In the genomic region with DNA sequence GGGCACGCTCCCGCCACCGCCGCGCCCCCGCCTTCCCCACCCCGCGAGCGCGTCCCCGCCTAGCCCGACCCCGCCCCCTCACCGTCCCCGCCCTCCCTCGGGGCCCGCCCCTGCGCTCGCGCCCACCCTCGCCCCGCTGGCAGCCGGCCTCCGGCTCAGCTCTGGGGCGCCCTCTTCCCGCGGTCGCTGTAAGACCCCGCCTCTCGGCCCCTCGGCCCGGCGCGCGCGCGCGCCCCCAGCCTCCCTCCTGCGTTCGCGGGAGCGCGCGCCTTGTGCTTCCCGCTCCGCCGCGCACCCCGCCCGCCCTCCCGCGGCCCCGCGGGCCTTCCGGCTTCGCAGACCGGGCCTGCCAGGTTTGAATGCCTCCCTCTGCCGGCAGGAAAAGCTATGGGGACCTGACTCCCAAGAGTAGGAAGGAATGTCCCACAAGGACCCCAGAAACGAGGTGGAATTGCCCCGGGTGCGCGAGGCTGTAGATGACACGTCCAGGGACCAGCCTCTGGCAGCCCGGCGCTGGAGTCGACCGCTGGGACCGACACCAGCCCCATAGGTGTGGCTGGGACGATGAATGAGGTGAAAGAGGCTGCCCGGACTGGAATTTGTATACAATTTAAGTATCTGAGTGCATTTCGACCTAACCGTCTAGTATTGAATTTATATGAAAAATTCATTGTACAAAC, we compare ENCODE assay signal across 8 cellular contexts. TPM values are rescaled to one million over a fixed set of nuclear protein-coding genes. Genes with fewer than 3 reads are reported as not detected.
DNase-seq lines count a peak whose midpoint lies in the region; ATAC-seq and TF ChIP-seq lines count a peak whose summit lies in the region.

No MANE protein-coding gene starts in this region.

- no peaks in the 10 kb centered on the region for H3K9me3 Mint-ChIP-seq in activated naive CD8-positive, alpha-beta T cell treated with anti-CD3 and anti-CD28 coated beads, Interleukin-2, amount 50 U/mL, for 24 hours
- no peaks in the 10 kb centered on the region for H3K9me3 Mint-ChIP-seq in type B pancreatic cell

- H3K9ac ChIP-seq in SU-DHL-6 (ENCODE audit: low read length): peak overlapping the region; percentile 98

- H3K36me3 ChIP-seq in SU-DHL-6 (ENCODE audit: low read length): no peaks in the 10 kb centered on the region

- peak overlapping the region; percentile 88 for H3K4me2 ChIP-seq in SU-DHL-6 (ENCODE audit: low read depth, low read length, poor library complexity, severe bottlenecking)

- H3K27me3 Mint-ChIP-seq in activated naive CD8-positive, alpha-beta T cell treated with anti-CD3 and anti-CD28 coated beads, Interleukin-2, amount 50 U/mL, for 24 hours: no peaks in the 10 kb centered on the region
- no peaks in the 10 kb centered on the region for H3K27me3 Mint-ChIP-seq in type B pancreatic cell

- H3K27ac ChIP-seq in SU-DHL-6 (ENCODE audit: low read depth, low read length): peak overlapping the region; percentile 85

- H3K79me2 ChIP-seq in SU-DHL-6 (ENCODE audit: insufficient read depth, low read length): peaks cover 40% of the 10 kb centered on the region

- H3K9me2 ChIP-seq in SU-DHL-6 (replicated peaks; ENCODE audit: insufficient read depth, low read length): no peaks in the 10 kb centered on the region

- peak overlapping the region; percentile 99 for H2AFZ ChIP-seq in SU-DHL-6 (ENCODE audit: low read depth, low read length, severe bottlenecking)

- peak; percentile 86 for DNase-seq in NCI-H128 (lab: John Stamatoyannopoulos, UW; ENCODE audit: unreplicated experiment)
- DNase-seq in activated naive CD8-positive, alpha-beta T cell treated with anti-CD3 and anti-CD28 coated beads, Interleukin-2, amount 50 U/mL, for 24 hours: peak; percentile 95
- DNase-seq in cardiac septum (ENCODE audit: low spot score): peak; percentile 98
- DNase-seq in pons (ENCODE audit: low spot score): peak; percentile 94
- DNase-seq in type B pancreatic cell (ENCODE audit: extremely low spot score, unreplicated experiment): peak; percentile 97

- H3K4me3 ChIP-seq in GM12875 (ENCODE audit: low read depth, low read length) (peak overlapping the region; percentile 94), SU-DHL-6 (ENCODE audit: insufficient read depth, low read length, poor library complexity, severe bottlenecking) (peak overlapping the region; percentile 95)

- H3K36me3 Mint-ChIP-seq in activated naive CD8-positive, alpha-beta T cell treated with anti-CD3 and anti-CD28 coated beads, Interleukin-2, amount 50 U/mL, for 24 hours (ENCODE audit: low read depth): peaks cover under 1% of the 10 kb centered on the region
- H3K36me3 Mint-ChIP-seq in type B pancreatic cell: peaks cover under 1% of the 10 kb centered on the region

- TF ChIP-seq CTCF in GM12875 (IDR thresholded peaks at IDR 0.05; ENCODE audit: borderline replicate concordance, insufficient read depth, low read depth, low read length) (peak; percentile 43), SU-DHL-6 (IDR thresholded peaks at IDR 0.05; ENCODE audit: insufficient read depth, low read length, poor library complexity, severe bottlenecking) (peak; percentile 38), type B pancreatic cell (conservative IDR thresholded peaks at IDR 0.05) (peak; percentile 74)

- peaks cover 36% of the 10 kb centered on the region for H3K4me1 Mint-ChIP-seq in activated naive CD8-positive, alpha-beta T cell treated with anti-CD3 and anti-CD28 coated beads, Interleukin-2, amount 50 U/mL, for 24 hours
- H3K4me1 Mint-ChIP-seq in type B pancreatic cell (ENCODE audit: unreplicated experiment): peaks cover 14% of the 10 kb centered on the region

- ATAC-seq in HG02763 (IDR thresholded peaks at IDR 0.05; ENCODE audit: unreplicated experiment): peak; percentile 74
- peak; percentile 86 for ATAC-seq in activated naive CD8-positive, alpha-beta T cell treated with anti-CD3 and anti-CD28 coated beads, Interleukin-2, amount 50 U/mL, for 24 hours

- H3K27ac Mint-ChIP-seq in activated naive CD8-positive, alpha-beta T cell treated with anti-CD3 and anti-CD28 coated beads, Interleukin-2, amount 50 U/mL, for 24 hours: peak overlapping the region; percentile 88
- peak overlapping the region; percentile 98 for H3K27ac Mint-ChIP-seq in type B pancreatic cell

- H3F3A ChIP-seq in SU-DHL-6 (ENCODE audit: insufficient read depth): 0 out of 2 replicates have a peak, but pooled peaks cover 12% of the 10 kb centered on the region

- peaks cover 12% of the 10 kb centered on the region for H4K20me1 ChIP-seq in SU-DHL-6 (ENCODE audit: low read depth, low read length)

- H3K27me3 ChIP-seq in SU-DHL-6 (ENCODE audit: low read length): no peaks in the 10 kb centered on the region

- H3K9me3 ChIP-seq in SU-DHL-6 (ENCODE audit: insufficient read depth, low read length): no peaks in the 10 kb centered on the region

- intact Hi-C loops in cardiac septum (cut with DNase I): loop anchor here (2.0 to 10.0 kb wide), 4 partner anchors 44 to 436 kb away; partner anchors contain the start of genes SUSD1 and UGCG

- H3K4me3 Mint-ChIP-seq in activated naive CD8-positive, alpha-beta T cell treated with anti-CD3 and anti-CD28 coated beads, Interleukin-2, amount 50 U/mL, for 24 hours: peak overlapping the region; percentile 95
- peak overlapping the region; percentile 89 for H3K4me3 Mint-ChIP-seq in type B pancreatic cell

RNA-seq across cellular contexts. Expression of gene PTBP3, which starts 0.4 kb away (rescaled TPM):
- total RNA-seq in cardiac septum: 20.8 TPM
- total RNA-seq in type B pancreatic cell (ENCODE audit: low replicate concordance): 78.6 and 174 TPM in 2 replicates

RNA-seq across cellular contexts. Expression of gene HSDL2, which starts 46.1 kb away (rescaled TPM):
- total RNA-seq in cardiac septum (103 TPM), type B pancreatic cell (ENCODE audit: low replicate concordance) (37.5 and 38.6 TPM in 2 replicates)

Comparison
In these comparisons a context has a peak if more than half of its experiments do, and no peak if none do; other contexts are left out.
1. Peak in every context shown above with its lines: DNase-seq, ATAC-seq, H3K4me3 ChIP-seq and H3K27ac ChIP-seq.